In the genomic region with DNA sequence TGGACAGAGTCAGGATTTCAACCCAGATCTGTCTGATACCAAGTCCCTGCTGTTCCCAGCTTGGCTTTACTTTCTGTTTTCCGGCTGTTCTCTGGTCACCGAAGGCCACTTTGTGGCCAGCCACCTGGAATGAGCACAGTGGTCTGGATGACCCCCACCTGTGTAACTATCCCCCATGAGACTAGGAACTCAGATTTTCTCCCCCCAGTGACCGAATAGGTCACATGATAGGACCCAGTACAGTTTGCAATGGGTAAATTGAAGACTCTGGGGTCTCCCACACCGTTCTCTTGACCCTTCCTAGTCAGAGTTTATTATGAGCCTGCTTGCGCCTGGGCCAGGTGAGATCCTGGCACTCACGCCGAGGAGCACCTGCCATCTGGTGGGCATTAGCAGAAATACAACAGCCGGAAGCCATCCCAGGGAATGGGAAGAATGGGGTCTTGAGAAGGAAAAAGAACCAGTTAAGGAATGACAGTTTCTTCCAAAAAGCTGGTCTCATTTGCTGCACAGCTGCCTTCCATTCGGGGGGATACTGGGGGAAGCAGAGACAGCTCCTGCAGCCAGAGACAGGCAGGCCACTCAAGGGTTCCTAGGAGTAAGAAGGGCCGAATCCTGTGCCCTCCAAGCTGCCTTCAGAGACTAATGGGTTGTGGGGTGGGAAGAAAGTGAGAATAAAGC, we compare ENCODE assay signal across 8 cellular contexts. TPM values are rescaled to one million over a fixed set of nuclear protein-coding genes. Genes with fewer than 3 reads are reported as not detected.
DNase-seq lines count a peak whose midpoint lies in the region; TF ChIP-seq lines count a peak whose summit lies in the region.

No MANE protein-coding gene starts in this region.

- TF ChIP-seq CTCF in AG04450 (IDR thresholded peaks at IDR 0.05; ENCODE audit: low read depth, low read length) (peak; percentile 89), epithelial cell of esophagus (IDR thresholded peaks at IDR 0.05; ENCODE audit: insufficient read depth, low read depth, low read length, missing control alignments) (peak; percentile 91), nephron progenitor cell (IDR thresholded peaks at IDR 0.05) (peak; percentile 87), vagina (IDR thresholded peaks at IDR 0.05) (peak; percentile 72 to 94 (median 85))

- H3K27me3 ChIP-seq in AG04450 (ENCODE audit: control insufficient read depth, insufficient read depth, low read length) (no peaks in the 10 kb centered on the region), vagina (no peaks in the 10 kb centered on the region)

- POLR2A ChIA-PET in AG04450 (lab: Yijun Ruan, JAX): no interaction called here

- H3K27me3 Mint-ChIP-seq in nephron progenitor cell (ENCODE audit: low read depth, poor library complexity): no peaks in the 10 kb centered on the region

- H3K4me1 Mint-ChIP-seq in nephron progenitor cell: peaks cover 6% of the 10 kb centered on the region

- H3K9me3 ChIP-seq in AG04450 (ENCODE audit: control insufficient read depth, insufficient read depth, low read length) (no peaks in the 10 kb centered on the region), vagina (no peaks in the 10 kb centered on the region)

- no peaks in the 10 kb centered on the region for H3K36me3 Mint-ChIP-seq in nephron progenitor cell (ENCODE audit: low read depth)

- H3K27ac Mint-ChIP-seq in nephron progenitor cell: peak overlapping the region; percentile 64

- intact Hi-C loops in vagina (cut with DNase I): loop anchor here (5.0 kb wide), 1 partner anchor 66 kb away; no protein-coding TSS in a partner anchor

- no peaks in the 10 kb centered on the region for H3K9me3 Mint-ChIP-seq in nephron progenitor cell

- no peak for TF ChIP-seq POLR2A in vagina (IDR thresholded peaks at IDR 0.05)

- no peak overlapping the region for H3K4me3 Mint-ChIP-seq in nephron progenitor cell

- H3K4me1 ChIP-seq in vagina: peaks cover 23% of the 10 kb centered on the region

- H3K4me3 ChIP-seq in AG04450 (ENCODE audit: low read depth, low read length): no peak overlapping the region
- no peak overlapping the region for H3K4me3 ChIP-seq in epithelial cell of esophagus (ENCODE audit: low read length)
- no peak overlapping the region for H3K4me3 ChIP-seq in vagina

- no peaks in the 10 kb centered on the region for H3K36me3 ChIP-seq in vagina

- H3K27ac ChIP-seq in AG04450 (ENCODE audit: low read depth, low read length) (peak overlapping the region; percentile 31), vagina (peak overlapping the region; percentile 66)

- DNase-seq in AG04450 (ENCODE audit: low read depth, low spot score): no peak
- DNase-seq in GM19238 (ENCODE audit: insufficient read length, low spot score): peak; percentile 60
- peak; percentile 0 for DNase-seq in NCI-H526 treated with DMSO at 0.1 percent for 48 hours (lab: John Stamatoyannopoulos, UW)
- peak; percentile 58 for DNase-seq in activated CD8-positive, alpha-beta memory T cell treated with anti-CD3 and anti-CD28 coated beads, Interleukin-2, amount 50 U/mL, for 4 hours
- peak; percentile 61 for DNase-seq in epithelial cell of esophagus (ENCODE audit: low read depth)
- peak; percentile 67 for DNase-seq in nephron progenitor cell
- no peak for DNase-seq in vagina (ENCODE audit: extremely low spot score in 2 of 2)
- no peak for DNase-seq in SIG-M5 (lab: John Stamatoyannopoulos, UW)

- CTCF ChIA-PET in AG04450 (lab: Charles Lee): interaction anchor here (0.6 to 4.7 kb wide), 34 partner anchors 9 to 289 kb away, joined by 3 to 95 read pairs (median 4); a partner anchor contains a TSS

RNA-seq across cellular contexts. Expression of a gene that starts 7.1 kb away (rescaled TPM):
- 9.3 and 11.6 TPM in 2 replicates for polyA plus RNA-seq in AG04450 (2011; rRNA removed)
- 8.0 and 10.8 TPM in 2 replicates for polyA minus RNA-seq in AG04450 (2011; rRNA and poly(A)+ RNA removed)
- 23.6 TPM for total RNA-seq in vagina

RNA-seq across cellular contexts. Expression of a gene that starts 19.5 kb away (rescaled TPM):
- 31.4 and 31.8 TPM in 2 replicates for polyA plus RNA-seq in AG04450 (2011; rRNA removed)
- 37.7 and 49.4 TPM in 2 replicates for polyA minus RNA-seq in AG04450 (2011; rRNA and poly(A)+ RNA removed)
- total RNA-seq in vagina: 8.1 TPM

RNA-seq across cellular contexts. Expression of a gene that starts 19.6 kb away (rescaled TPM):
- 46.3 and 52.1 TPM in 2 replicates for polyA plus RNA-seq in AG04450 (2011; rRNA removed)
- polyA minus RNA-seq in AG04450 (2011; rRNA and poly(A)+ RNA removed): 125 and 157 TPM in 2 replicates
- total RNA-seq in vagina: 69.0 TPM

RNA-seq across cellular contexts. Expression of a gene that starts 45.9 kb away (rescaled TPM):
- 25.3 and 31.7 TPM in 2 replicates for polyA plus RNA-seq in AG04450 (2011; rRNA removed)
- 33.8 and 45.7 TPM in 2 replicates for polyA minus RNA-seq in AG04450 (2011; rRNA and poly(A)+ RNA removed)
- total RNA-seq in vagina: 110 TPM

RNA-seq across cellular contexts. Expression of a gene that starts 46.1 kb away (rescaled TPM):
- 5.2 and 7.0 TPM in 2 replicates for polyA plus RNA-seq in AG04450 (2011; rRNA removed)
- 3.1 and 6.4 TPM in 2 replicates for polyA minus RNA-seq in AG04450 (2011; rRNA and poly(A)+ RNA removed)
- 11.0 TPM for total RNA-seq in vagina

Comparison
In these comparisons a context has a peak if more than half of its experiments do, and no peak if none do; other contexts are left out.
1. DNase-seq: peak in GM19238 (single experiment), NCI-H526 treated with DMSO at 0.1 percent for 48 hours (single experiment), activated CD8-positive, alpha-beta memory T cell treated with anti-CD3 and anti-CD28 coated beads, Interleukin-2, amount 50 U/mL, for 4 hours (single experiment), epithelial cell of esophagus (single experiment) and nephron progenitor cell (single experiment); none in AG04450 (single experiment), vagina (0 of 2) and SIG-M5 (single experiment).
2. Peak in every context shown above with its lines, with median percentiles within 50 percentile points of each other: CTCF ChIP-seq.